16 cellular contexts compared by ENCODE assay signal in the genomic region with DNA sequence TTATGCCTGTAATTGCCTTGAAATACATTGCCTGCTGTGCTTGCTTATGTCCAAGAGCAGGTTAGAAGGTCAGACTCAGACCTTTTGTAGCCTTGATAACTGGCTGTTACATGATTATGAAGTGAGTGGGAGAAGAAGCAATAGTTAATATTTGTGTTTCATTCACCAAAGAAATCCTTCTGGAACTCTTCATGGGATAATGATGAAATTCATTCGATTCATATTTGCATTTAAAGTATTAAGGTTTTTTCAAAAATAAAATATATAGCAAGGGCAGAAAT.
"Had no signal": no experiment of that assay in that cellular context is flagged by ENCODE, and none has a peak within 500 bp of the region (broad histone marks: within the 10 kb centered on the region; RNA-seq: fewer than 3 reads in every experiment).

No MANE protein-coding gene starts in this region.

- H3K27me3 ChIP-seq: gastrocnemius medialis had no signal

- H3K36me3 ChIP-seq: gastrocnemius medialis, WERI-Rb-1 had no signal

- H3K27ac ChIP-seq: coronary artery, epithelial cell of prostate, WERI-Rb-1 had no signal

- H3K9me3 ChIP-seq: gastrocnemius medialis had no signal

- DNase-seq: activated CD4-positive, alpha-beta T cell treated with anti-CD3 and anti-CD28 coated beads for 36 hours; activated CD8-positive, alpha-beta memory T cell treated with anti-CD3 and anti-CD28 coated beads, Interleukin-2, amount 50 U/mL, for 4 hours; activated CD8-positive, alpha-beta T cell treated with anti-CD3 and anti-CD28 coated beads for 36 hours; activated gamma-delta T cell treated with Interleukin-2 at 50 U/mL for 16 hours; activated naive CD8-positive, alpha-beta T cell treated with anti-CD3 and anti-CD28 coated beads, Interleukin-2, amount 10 ng/mL, durations not matched to agents 7 days and 5 days; activated T-cell treated with anti-CD3 and anti-CD28 coated beads, Interleukin-2, amount 50 U/mL, for 72 hours; effector memory CD4-positive, alpha-beta T cell; kidney; naive thymus-derived CD4-positive, alpha-beta T cell; T1000; WERI-Rb-1 had no signal

- ATAC-seq: activated CD4-positive, alpha-beta T cell treated with anti-CD3 and anti-CD28 coated beads for 36 hours; activated CD8-positive, alpha-beta T cell treated with anti-CD3 and anti-CD28 coated beads for 36 hours; activated T-cell treated with anti-CD3 and anti-CD28 coated beads, Interleukin-2, amount 50 U/mL, for 72 hours; naive thymus-derived CD4-positive, alpha-beta T cell; stimulated activated memory B cell treated with anti-CD40 and anti-IgM and Interleukin-4, amounts not matched to agents 10 μg/mL and 1 μg/mL and 100 μg/mL, for 72 hours had no signal

- H3K4me3 ChIP-seq: coronary artery, gastrocnemius medialis, lung had no signal
